In the genomic region with DNA sequence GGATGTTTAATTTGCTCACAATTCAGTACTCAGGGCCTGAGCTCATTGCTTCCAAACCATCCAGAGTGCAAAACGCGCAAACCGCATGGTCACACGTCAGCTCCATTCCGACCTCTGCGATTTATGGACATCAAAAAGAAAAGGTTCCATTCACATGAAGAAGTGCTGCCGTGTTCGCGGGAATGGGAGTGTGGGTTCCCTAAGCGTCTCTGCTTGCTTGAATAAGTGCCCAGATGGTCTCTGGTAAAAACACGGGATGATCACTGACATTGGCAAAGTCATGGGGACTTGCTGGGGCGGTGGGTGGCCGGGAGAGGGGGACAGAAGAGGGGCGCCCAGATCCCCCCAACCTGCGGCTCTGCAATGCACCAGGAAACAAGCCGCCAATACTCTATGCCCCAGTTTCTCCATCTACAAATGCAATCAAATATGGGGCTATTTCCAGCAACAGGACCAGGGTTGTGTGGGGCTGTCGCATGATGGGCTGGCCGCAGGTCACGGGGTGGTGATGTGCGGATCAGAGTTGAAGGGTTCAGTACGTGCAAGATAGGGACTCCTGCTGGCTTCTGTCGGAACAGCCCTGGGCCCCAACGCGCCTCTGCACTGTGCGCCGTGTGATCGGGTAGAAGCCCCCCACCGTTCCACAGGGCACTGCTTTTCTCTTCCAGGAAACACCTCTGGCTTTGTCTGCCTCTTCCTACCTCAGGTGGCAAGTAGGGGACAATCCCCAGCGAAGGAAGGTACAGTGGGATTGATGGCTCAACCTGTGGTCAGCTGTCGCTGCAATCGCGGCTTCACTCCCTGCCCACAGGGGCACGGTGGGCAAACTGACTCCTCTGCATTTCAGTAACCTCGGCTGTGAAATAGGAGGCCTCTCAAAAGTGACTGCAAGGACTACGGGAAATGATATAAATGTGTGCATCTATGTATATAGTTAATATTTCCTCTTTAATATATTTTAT, we compare ENCODE assay signal across 1 cellular context.
TF ChIP-seq lines count a peak whose summit lies in the region.

No MANE protein-coding gene starts in this region.

TF ChIP-seq in IMR-90, 13 proteins besides CTCF, POLR2A, EP300 and RAD21:
- no peak for TF ChIP-seq RCOR1 (IDR thresholded peaks at IDR 0.05; ENCODE audit: insufficient replicate concordance, low read length)
- TF ChIP-seq, protein P1, sequence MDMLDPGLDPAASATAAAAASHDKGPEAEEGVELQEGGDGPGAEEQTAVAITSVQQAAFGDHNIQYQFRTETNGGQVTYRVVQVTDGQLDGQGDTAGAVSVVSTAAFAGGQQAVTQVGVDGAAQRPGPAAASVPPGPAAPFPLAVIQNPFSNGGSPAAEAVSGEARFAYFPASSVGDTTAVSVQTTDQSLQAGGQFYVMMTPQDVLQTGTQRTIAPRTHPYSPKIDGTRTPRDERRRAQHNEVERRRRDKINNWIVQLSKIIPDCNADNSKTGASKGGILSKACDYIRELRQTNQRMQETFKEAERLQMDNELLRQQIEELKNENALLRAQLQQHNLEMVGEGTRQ (IDR thresholded peaks at IDR 0.05; ENCODE audit: low read depth, low read length) = no peak
- TF ChIP-seq CHD1 (IDR thresholded peaks at IDR 0.05; ENCODE audit: low read depth, low read length) = no peak
- TF ChIP-seq CEBPB (IDR thresholded peaks at IDR 0.05; ENCODE audit: low read depth, low read length) = no peak
- TF ChIP-seq RFX5 (IDR thresholded peaks at IDR 0.05; ENCODE audit: low read depth, low read length) = no peak
- TF ChIP-seq BHLHE40 (IDR thresholded peaks at IDR 0.05; ENCODE audit: low read depth, low read length) = no peak
- no peak for TF ChIP-seq NFE2L2 (IDR thresholded peaks at IDR 0.05; ENCODE audit: low read depth, low read length)
- TF ChIP-seq ELK1 (IDR thresholded peaks at IDR 0.05; ENCODE audit: borderline replicate concordance, low read depth, low read length) = no peak
- no peak for TF ChIP-seq MAFK (IDR thresholded peaks at IDR 0.05; ENCODE audit: low read depth, low read length)
- TF ChIP-seq MAZ (IDR thresholded peaks at IDR 0.05; ENCODE audit: borderline replicate concordance, low read depth, low read length) = no peak
- TF ChIP-seq SMC3 (IDR thresholded peaks at IDR 0.05; ENCODE audit: low read depth, low read length) = no peak
- no peak for TF ChIP-seq FOS (IDR thresholded peaks at IDR 0.05; ENCODE audit: low read depth, low read length)
- TF ChIP-seq MXI1 (IDR thresholded peaks at IDR 0.05; ENCODE audit: borderline replicate concordance, low read depth, low read length) = no peak
